ENCODE assay signal across 8 cellular contexts in genomic region chr17:49851387-49852291, GRCh38. TPM values are rescaled to one million over a fixed set of nuclear protein-coding genes. Genes with fewer than 3 reads are reported as not detected.
DNase-seq lines count a peak whose midpoint lies in the region; ATAC-seq and TF ChIP-seq lines count a peak whose summit lies in the region.

No MANE protein-coding gene starts in this region.

- DNase-seq in GM13976 (ENCODE audit: low spot score), result peak; percentile 77
- DNase-seq in NCI-H2227 (lab: John Stamatoyannopoulos, UW; ENCODE audit: unreplicated experiment), result peak; percentile 88
- peak; percentile 78 for DNase-seq in activated CD8-positive, alpha-beta T cell treated with anti-CD3 and anti-CD28 coated beads, Interleukin-2, amount 10 ng/mL, durations not matched to agents 7 days and 5 days
- DNase-seq in effector memory CD8-positive, alpha-beta T cell, result peak; percentile 59 to 62 (median 61)
- DNase-seq in mesothelial cell of epicardium (ENCODE audit: low spot score in 2 of 2, unreplicated experiment in 2 of 2), result peak; percentile 69 to 81
- peak; percentile 52 for DNase-seq in stimulated activated CD8-positive, alpha-beta memory T cell treated with anti-CD3 and anti-CD28 coated beads, Interleukin-15, amount 100 ng/mL, for 1 hour (ENCODE audit: low read depth)

- in situ Hi-C loops in GM13976 (cut with MboI; ENCODE audit: low sequenced_read_pairs, unreplicated experiment), result no loop called here

- H3K36me3 Mint-ChIP-seq in activated CD8-positive, alpha-beta T cell treated with anti-CD3 and anti-CD28 coated beads, Interleukin-2, amount 10 ng/mL, durations not matched to agents 7 days and 5 days (ENCODE audit: low read depth), result no peaks in the 10 kb centered on the region
- H3K36me3 Mint-ChIP-seq in effector memory CD8-positive, alpha-beta T cell (ENCODE audit: insufficient read depth), result peaks cover 14% of the 10 kb centered on the region
- no peaks in the 10 kb centered on the region for H3K36me3 Mint-ChIP-seq in mesothelial cell of epicardium

- H3K4me1 Mint-ChIP-seq in activated CD8-positive, alpha-beta T cell treated with anti-CD3 and anti-CD28 coated beads, Interleukin-2, amount 10 ng/mL, durations not matched to agents 7 days and 5 days (ENCODE audit: low read depth), result peaks cover 17% of the 10 kb centered on the region
- peaks cover 17 to 19% of the 10 kb centered on the region in 2 donors for H3K4me1 Mint-ChIP-seq in effector memory CD8-positive, alpha-beta T cell (ENCODE audit: low read depth in 2 of 2)
- H3K4me1 Mint-ChIP-seq in mesothelial cell of epicardium, result peaks cover 9% of the 10 kb centered on the region

- H3K27me3 Mint-ChIP-seq in activated CD8-positive, alpha-beta T cell treated with anti-CD3 and anti-CD28 coated beads, Interleukin-2, amount 10 ng/mL, durations not matched to agents 7 days and 5 days (ENCODE audit: low read depth), result peaks cover 14% of the 10 kb centered on the region
- no peaks in the 10 kb centered on the region for H3K27me3 Mint-ChIP-seq in effector memory CD8-positive, alpha-beta T cell
- H3K27me3 Mint-ChIP-seq in mesothelial cell of epicardium (ENCODE audit: low read depth), result peaks cover 73% of the 10 kb centered on the region

- TF ChIP-seq CTCF in GM13976 (IDR thresholded peaks at IDR 0.05; ENCODE audit: borderline replicate concordance, control extremely low read depth, extremely low read depth, insufficient read depth, missing control alignments) (peak; percentile 66), mesothelial cell of epicardium (IDR thresholded peaks at IDR 0.05; ENCODE audit: unreplicated experiment) (peak; percentile 75)

- peak overlapping the region; percentile 81 for H3K4me3 Mint-ChIP-seq in activated CD8-positive, alpha-beta T cell treated with anti-CD3 and anti-CD28 coated beads, Interleukin-2, amount 10 ng/mL, durations not matched to agents 7 days and 5 days
- H3K4me3 Mint-ChIP-seq in effector memory CD8-positive, alpha-beta T cell, result peak overlapping the region; percentile 91 to 93
- peak overlapping the region; percentile 73 for H3K4me3 Mint-ChIP-seq in mesothelial cell of epicardium

- peak; percentile 75 for ATAC-seq in activated CD8-positive, alpha-beta T cell treated with anti-CD3 and anti-CD28 coated beads, Interleukin-2, amount 10 ng/mL, durations not matched to agents 7 days and 5 days
- peak; percentile 85 for ATAC-seq in effector memory CD8-positive, alpha-beta T cell (replicated peaks)
- ATAC-seq in HG03432 (IDR thresholded peaks at IDR 0.05; ENCODE audit: unreplicated experiment), result no peak
- no peak for ATAC-seq in HG02610 (IDR thresholded peaks at IDR 0.05; ENCODE audit: unreplicated experiment)

- no peaks in the 10 kb centered on the region for H3K9me3 Mint-ChIP-seq in activated CD8-positive, alpha-beta T cell treated with anti-CD3 and anti-CD28 coated beads, Interleukin-2, amount 10 ng/mL, durations not matched to agents 7 days and 5 days (ENCODE audit: insufficient read depth)
- no peaks in the 10 kb centered on the region for H3K9me3 Mint-ChIP-seq in effector memory CD8-positive, alpha-beta T cell
- no peaks in the 10 kb centered on the region for H3K9me3 Mint-ChIP-seq in mesothelial cell of epicardium

- POLR2A ChIA-PET in activated CD8-positive, alpha-beta T cell treated with anti-CD3 and anti-CD28 coated beads, Interleukin-2, amount 10 ng/mL, durations not matched to agents 7 days and 5 days (lab: Charles Lee), result no interaction called here

- CTCF ChIA-PET in activated CD8-positive, alpha-beta T cell treated with anti-CD3 and anti-CD28 coated beads, Interleukin-2, amount 10 ng/mL, durations not matched to agents 7 days and 5 days (lab: Charles Lee), result interaction anchor here (0.6 to 4.1 kb wide), 10 partner anchors 8 to 294 kb away, joined by 3 to 24 read pairs (median 4); no protein-coding TSS in a partner anchor

- peak overlapping the region; percentile 89 for H3K27ac Mint-ChIP-seq in activated CD8-positive, alpha-beta T cell treated with anti-CD3 and anti-CD28 coated beads, Interleukin-2, amount 10 ng/mL, durations not matched to agents 7 days and 5 days
- H3K27ac Mint-ChIP-seq in effector memory CD8-positive, alpha-beta T cell, result peak overlapping the region; percentile 93 to 98
- peak overlapping the region; percentile 8 for H3K27ac Mint-ChIP-seq in mesothelial cell of epicardium

RNA-seq across cellular contexts. Expression of gene TAC4, which starts 3.8 kb away (rescaled TPM):
- total RNA-seq in activated CD8-positive, alpha-beta T cell treated with anti-CD3 and anti-CD28 coated beads, Interleukin-2, amount 10 ng/mL, durations not matched to agents 7 days and 5 days, result not detected
- not detected in 3 replicates for total RNA-seq in mesothelial cell of epicardium

Comparison
In these comparisons a context has a peak if more than half of its experiments do, and no peak if none do; other contexts are left out.
1. ATAC-seq: peak in activated CD8-positive, alpha-beta T cell treated with anti-CD3 and anti-CD28 coated beads, Interleukin-2, amount 10 ng/mL, durations not matched to agents 7 days and 5 days (single experiment) and effector memory CD8-positive, alpha-beta T cell (single experiment); none in HG03432 (single experiment) and HG02610 (single experiment).
2. H3K27ac Mint-ChIP-seq: peak in every context shown above with its lines; median percentile 96 in effector memory CD8-positive, alpha-beta T cell; 89 in activated CD8-positive, alpha-beta T cell treated with anti-CD3 and anti-CD28 coated beads, Interleukin-2, amount 10 ng/mL, durations not matched to agents 7 days and 5 days; 8 in mesothelial cell of epicardium.
3. Peak in every context shown above with its lines, with median percentiles within 50 percentile points of each other: DNase-seq and H3K4me3 Mint-ChIP-seq.